Comparison of ENCODE assay signal across 1 cellular context in genomic region chrX:40784516-40785151, GRCh38.
TF ChIP-seq lines count a peak whose summit lies in the region.

No MANE protein-coding gene starts in this region.

TF ChIP-seq in HCT116, 20 proteins besides CTCF, POLR2A, EP300 and RAD21 (continued from another document):
- TF ChIP-seq MAX (IDR thresholded peaks at IDR 0.05) (no peak), EZH2phosphoT487 (IDR thresholded peaks at IDR 0.05; ENCODE audit: borderline replicate concordance) (no peak), POLR2AphosphoS5 (IDR thresholded peaks at IDR 0.05; ENCODE audit: low read depth, low read length) (no peak), SRF (IDR thresholded peaks at IDR 0.05; ENCODE audit: low read depth) (no peak), JUND (IDR thresholded peaks at IDR 0.05) (no peak), EGR1 (IDR thresholded peaks at IDR 0.05; ENCODE audit: low read depth) (no peak), REST (IDR thresholded peaks at IDR 0.05; ENCODE audit: low read depth) (no peak), EZH2 (IDR thresholded peaks at IDR 0.05) (no peak), ZBTB33 (IDR thresholded peaks at IDR 0.05; ENCODE audit: extremely low read depth, insufficient replicate concordance, low read length) (no peak), ELF1 (IDR thresholded peaks at IDR 0.05; ENCODE audit: borderline replicate concordance, low read depth) (no peak), SP1 (IDR thresholded peaks at IDR 0.05; ENCODE audit: low read depth) (no peak)
